Comparison of ENCODE assay signal across 29 cellular contexts in the genomic region with DNA sequence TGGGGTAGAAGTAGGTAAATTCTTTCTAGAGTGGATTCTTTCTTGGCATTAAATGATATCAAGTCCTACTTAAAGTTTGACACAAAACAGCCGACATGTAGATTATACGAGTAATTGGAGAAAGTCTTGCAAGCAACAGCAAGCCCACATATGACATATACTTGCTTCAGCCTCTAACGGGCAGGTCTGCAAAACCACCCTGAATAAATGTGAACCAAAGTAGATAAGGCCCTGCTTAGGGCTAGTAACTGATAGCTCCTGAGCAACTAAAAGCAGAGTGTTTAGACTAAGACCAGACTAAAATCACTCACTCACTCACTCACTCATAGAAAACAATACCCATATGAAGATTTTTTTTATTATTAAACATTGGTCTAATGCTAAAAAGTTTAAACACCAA.
"Had no signal": no experiment of that assay in that cellular context is flagged by ENCODE, and none has a peak within 500 bp of the region (broad histone marks: within the 10 kb centered on the region; RNA-seq: fewer than 3 reads in every experiment).

No MANE protein-coding gene starts in this region.

- H3K27me3 ChIP-seq: neural progenitor cell, stomach, suprapubic skin, tibial nerve had no signal

- H3K36me3 ChIP-seq: lower lobe of right lung, neural progenitor cell, suprapubic skin had no signal

- H3K4me1 ChIP-seq: neural progenitor cell, stomach, suprapubic skin had no signal

- H3K9ac ChIP-seq: neural progenitor cell had no signal

- FAIRE-seq: frontal cortex, keratinocyte had no signal

- H3K4me3 ChIP-seq: lower lobe of right lung, neural progenitor cell, stomach, suprapubic skin, tibial nerve had no signal

- H2AFZ ChIP-seq: neural progenitor cell had no signal

- DNase-seq: activated B cell treated with CpG ODN at 0.5 μM for 24 hours; activated CD4-positive, alpha-beta T cell treated with anti-CD3 and anti-CD28 coated beads for 36 hours; activated CD4-positive, alpha-beta T cell treated with anti-CD3 and anti-CD28 coated beads, Interleukin-2, amount 50 U/mL, for 4 hours; activated effector memory CD4-positive, alpha-beta T cell treated with Interleukin-2 at 50 U/mL for 16 hours; activated naive CD4-positive, alpha-beta T cell treated with anti-CD3 and anti-CD28 coated beads for 36 hours; activated naive CD8-positive, alpha-beta T cell treated with anti-CD3 and anti-CD28 coated beads, Interleukin-2, amount 10 ng/mL, durations not matched to agents 7 days and 5 days; activated T-cell treated with anti-CD3 and anti-CD28 coated beads, Interleukin-2, amount 50 U/mL, for 72 hours; amygdala; caudate nucleus; effector CD8-positive, alpha-beta T cell; glutamatergic neuron; left colon; lower lobe of right lung; mesendoderm; naive B cell; posterior cingulate gyrus; small intestine; stimulated activated CD4-positive, alpha-beta T cell treated with anti-CD3 and anti-CD28 coated beads, Interleukin-15, amount 100 ng/mL, for 24 hours; stomach had no signal

- H3K4me1 Mint-ChIP-seq: activated B cell treated with CpG ODN at 0.5 μM for 24 hours; activated CD4-positive, alpha-beta T cell treated with anti-CD3 and anti-CD28 coated beads for 36 hours; stimulated activated memory B cell treated with anti-CD40 and anti-IgM and Interleukin-4, amounts not matched to agents 10 μg/mL and 1 μg/mL and 100 μg/mL, for 72 hours had no signal

- H3K27me3 Mint-ChIP-seq: activated B cell treated with CpG ODN at 0.5 μM for 24 hours; activated CD4-positive, alpha-beta T cell treated with anti-CD3 and anti-CD28 coated beads for 36 hours; activated naive CD8-positive, alpha-beta T cell treated with anti-CD3 and anti-CD28 coated beads, Interleukin-2, amount 10 ng/mL, durations not matched to agents 7 days and 5 days; dendritic cell treated with granulocyte-macrophage colony-stimulating factor and Interleukin-4, amounts not matched to agents 40 ng/mL and 50 ng/mL, for 4 days; naive B cell; stimulated activated memory B cell treated with anti-CD40 and anti-IgM and Interleukin-4, amounts not matched to agents 10 μg/mL and 1 μg/mL and 100 μg/mL, for 72 hours had no signal

- H3K27ac Mint-ChIP-seq: activated B cell treated with CpG ODN at 0.5 μM for 24 hours; activated CD4-positive, alpha-beta T cell treated with anti-CD3 and anti-CD28 coated beads for 36 hours; activated naive CD4-positive, alpha-beta T cell treated with anti-CD3 and anti-CD28 coated beads for 36 hours; activated naive CD8-positive, alpha-beta T cell treated with anti-CD3 and anti-CD28 coated beads, Interleukin-2, amount 10 ng/mL, durations not matched to agents 7 days and 5 days; activated T-cell treated with anti-CD3 and anti-CD28 coated beads, Interleukin-2, amount 50 U/mL, for 72 hours; dendritic cell treated with granulocyte-macrophage colony-stimulating factor and Interleukin-4, amounts not matched to agents 40 ng/mL and 50 ng/mL, for 4 days; neural progenitor cell; stimulated activated memory B cell treated with anti-CD40 and anti-IgM and Interleukin-4, amounts not matched to agents 10 μg/mL and 1 μg/mL and 100 μg/mL, for 72 hours; T-helper 1 cell treated with Interleukin-12 subunit alpha and Interleukin-12 subunit beta and Interleukin-4 antibody, amounts not matched to agents 30 μg/mL and 1 μg/mL, for 36 hours had no signal

- ATAC-seq: activated CD4-positive, alpha-beta T cell treated with anti-CD3 and anti-CD28 coated beads for 36 hours; activated T-cell treated with anti-CD3 and anti-CD28 coated beads, Interleukin-2, amount 50 U/mL, for 72 hours; esophagus mucosa; left colon; lower lobe of right lung; sciatic nerve; stimulated activated memory B cell treated with anti-CD40 and anti-IgM and Interleukin-4, amounts not matched to agents 10 μg/mL and 1 μg/mL and 100 μg/mL, for 72 hours had no signal

- H3K4me3 Mint-ChIP-seq: activated B cell treated with CpG ODN at 0.5 μM for 24 hours; activated CD4-positive, alpha-beta T cell treated with anti-CD3 and anti-CD28 coated beads for 36 hours; activated naive CD4-positive, alpha-beta T cell treated with anti-CD3 and anti-CD28 coated beads for 36 hours; activated naive CD8-positive, alpha-beta T cell treated with anti-CD3 and anti-CD28 coated beads, Interleukin-2, amount 10 ng/mL, durations not matched to agents 7 days and 5 days; activated T-cell treated with anti-CD3 and anti-CD28 coated beads, Interleukin-2, amount 50 U/mL, for 72 hours; dendritic cell treated with granulocyte-macrophage colony-stimulating factor and Interleukin-4, amounts not matched to agents 40 ng/mL and 50 ng/mL, for 4 days; naive B cell; neural progenitor cell; stimulated activated memory B cell treated with anti-CD40 and anti-IgM and Interleukin-4, amounts not matched to agents 10 μg/mL and 1 μg/mL and 100 μg/mL, for 72 hours; T-helper 1 cell treated with Interleukin-12 subunit alpha and Interleukin-12 subunit beta and Interleukin-4 antibody, amounts not matched to agents 30 μg/mL and 1 μg/mL, for 36 hours had no signal

- H3K27ac ChIP-seq: lower lobe of right lung, neural progenitor cell, stomach, suprapubic skin, tibial nerve had no signal

- H3K9me3 Mint-ChIP-seq: activated naive CD4-positive, alpha-beta T cell treated with anti-CD3 and anti-CD28 coated beads for 36 hours had no signal

- H3K36me3 Mint-ChIP-seq: neural progenitor cell had no signal

- H3K4me2 ChIP-seq: neural progenitor cell had no signal

- H3K9me3 ChIP-seq: lower lobe of right lung, suprapubic skin, tibial nerve had no signal
